ENCODE assay signal across 19 cellular contexts in genomic region chr5:55450050-55450765, GRCh38.
DNase-seq lines count a peak whose midpoint lies in the region; ATAC-seq and TF ChIP-seq lines count a peak whose summit lies in the region.
"Had no signal": no experiment of that assay in that cellular context is flagged by ENCODE, and none has a peak within 500 bp of the region (broad histone marks: within the 10 kb centered on the region; RNA-seq: fewer than 3 reads in every experiment).

No MANE protein-coding gene starts in this region.

- no peaks in the 10 kb centered on the region for H3K9me3 ChIP-seq in mammary epithelial cell (replicated peaks; ENCODE audit: insufficient read depth, low read length)
- H3K9me3 ChIP-seq in breast epithelium, result no peaks in the 10 kb centered on the region
- no peaks in the 10 kb centered on the region for H3K9me3 ChIP-seq in sigmoid colon
- H3K9me3 ChIP-seq: esophagus muscularis mucosa, spleen had no signal

- TF ChIP-seq CTCF in mammary epithelial cell (conservative IDR thresholded peaks at IDR 0.05 in 1 of 2, IDR thresholded peaks at IDR 0.05 in 1 of 2; ENCODE audit: extremely low read depth in 1 of 2, insufficient read depth in 1 of 2, low read depth in 1 of 2, low read length in 2 of 2) (no peak), breast epithelium (IDR thresholded peaks at IDR 0.05) (no peak), WTC11 (IDR thresholded peaks at IDR 0.05) (no peak), fibroblast of the aortic adventitia (IDR thresholded peaks at IDR 0.05; ENCODE audit: insufficient read depth, low read length) (no peak), sigmoid colon (IDR thresholded peaks at IDR 0.05) (no peak)

- peak overlapping the region; percentile 15 for H3K27ac Mint-ChIP-seq in WTC11
- no peak overlapping the region for H3K27ac Mint-ChIP-seq in activated CD4-positive, alpha-beta T cell treated with anti-CD3 and anti-CD28 coated beads for 36 hours
- H3K27ac Mint-ChIP-seq: activated B cell treated with CpG ODN at 0.5 μM for 24 hours had no signal

- dilution Hi-C loops in mammary epithelial cell (cut with HindIII; ENCODE audit: low sequenced_read_pairs), result no loop called here

- ATAC-seq in WTC11, result no peak
- ATAC-seq in activated CD4-positive, alpha-beta T cell treated with anti-CD3 and anti-CD28 coated beads for 36 hours, result no peak
- ATAC-seq: left colon had no signal

- peaks cover 5% of the 10 kb centered on the region; the same call in 1 of the 2 replicates for H3K36me3 Mint-ChIP-seq in WTC11
- H3K36me3 Mint-ChIP-seq in activated CD4-positive, alpha-beta T cell treated with anti-CD3 and anti-CD28 coated beads for 36 hours (ENCODE audit: low read depth), result peaks cover 5% of the 10 kb centered on the region

- no peaks in the 10 kb centered on the region for H3K9me3 Mint-ChIP-seq in WTC11
- no peaks in the 10 kb centered on the region for H3K9me3 Mint-ChIP-seq in activated CD4-positive, alpha-beta T cell treated with anti-CD3 and anti-CD28 coated beads for 36 hours (ENCODE audit: low read depth)
- H3K9me3 Mint-ChIP-seq: activated B cell treated with CpG ODN at 0.5 μM for 24 hours had no signal

- intact Hi-C loops in mammary epithelial cell (cut with micrococcal nuclease) (no loop called here), breast epithelium (cut with DNase I; ENCODE audit: low total_unique reads) (no loop called here), sigmoid colon (cut with DNase I) (no loop called here)
- intact Hi-C loops in activated CD4-positive, alpha-beta T cell treated with anti-CD3 and anti-CD28 coated beads for 36 hours (cut with DNase I, micrococcal nuclease), result no loop called here

- in situ Hi-C loops in mammary epithelial cell (cut with MboI; ENCODE audit: low sequenced_read_pairs in 2 of 2), result no loop called here

- TF ChIP-seq EP300 in sigmoid colon (IDR thresholded peaks at IDR 0.05), result no peak

- H3K27me3 Mint-ChIP-seq in WTC11 (ENCODE audit: low read depth), result no peaks in the 10 kb centered on the region
- H3K27me3 Mint-ChIP-seq in activated CD4-positive, alpha-beta T cell treated with anti-CD3 and anti-CD28 coated beads for 36 hours, result no peaks in the 10 kb centered on the region
- H3K27me3 Mint-ChIP-seq: activated B cell treated with CpG ODN at 0.5 μM for 24 hours had no signal

- H3K27me3 ChIP-seq in mammary epithelial cell (ENCODE audit: insufficient read depth, low read length), result no peaks in the 10 kb centered on the region
- H3K27me3 ChIP-seq in breast epithelium, result no peaks in the 10 kb centered on the region
- no peaks in the 10 kb centered on the region for H3K27me3 ChIP-seq in sigmoid colon
- H3K27me3 ChIP-seq: dorsolateral prefrontal cortex, esophagus muscularis mucosa, spleen had no signal

- H3K9ac ChIP-seq in mammary epithelial cell (ENCODE audit: insufficient read depth, low read length), result no peak overlapping the region

- H3K4me3 ChIP-seq in mammary epithelial cell (replicated peaks in 1 of 3; ENCODE audit: insufficient read depth in 1 of 3, low read depth in 2 of 3, low read length in 3 of 3) (no peak overlapping the region), breast epithelium (no peak overlapping the region), fibroblast of the aortic adventitia (ENCODE audit: low read depth, low read length) (no peak overlapping the region), sigmoid colon (no peak overlapping the region)
- H3K4me3 ChIP-seq: dorsolateral prefrontal cortex, esophagus muscularis mucosa, spleen had no signal

- no peak overlapping the region for H2AFZ ChIP-seq in mammary epithelial cell (ENCODE audit: low read depth, low read length)

- peaks cover 1% of the 10 kb centered on the region for H3K36me3 ChIP-seq in mammary epithelial cell (ENCODE audit: insufficient read depth, low read length)
- H3K36me3 ChIP-seq in breast epithelium, result no peaks in the 10 kb centered on the region
- H3K36me3 ChIP-seq in sigmoid colon, result no peaks in the 10 kb centered on the region

- H4K20me1 ChIP-seq in mammary epithelial cell (ENCODE audit: insufficient read depth, low read length), result no peaks in the 10 kb centered on the region

- no TSS peak for BruUV-seq in mammary epithelial cell (replicated peaks; lab: Mats Ljungman, UMichigan)

- CTCF ChIA-PET in mammary epithelial cell (lab: Charles Lee; ENCODE audit: low non-redundant PET) (no interaction called here), WTC11 (lab: Charles Lee) (no interaction called here)
- CTCF ChIA-PET in activated CD4-positive, alpha-beta T cell treated with anti-CD3 and anti-CD28 coated beads for 36 hours (lab: Charles Lee), result no interaction called here

- TF ChIP-seq POLR2A in breast epithelium (IDR thresholded peaks at IDR 0.05) (no peak), sigmoid colon (IDR thresholded peaks at IDR 0.05) (no peak)

- H3K4me1 Mint-ChIP-seq in WTC11, result peaks cover 42% of the 10 kb centered on the region
- no peaks in the 10 kb centered on the region for H3K4me1 Mint-ChIP-seq in activated CD4-positive, alpha-beta T cell treated with anti-CD3 and anti-CD28 coated beads for 36 hours
- H3K4me1 Mint-ChIP-seq: activated B cell treated with CpG ODN at 0.5 μM for 24 hours had no signal

- H3K27ac ChIP-seq in mammary epithelial cell (ENCODE audit: insufficient read depth, low read depth, low read length) (no peak overlapping the region), breast epithelium (no peak overlapping the region), sigmoid colon (peak overlapping the region; percentile 35 to 52 (median 47))
- H3K27ac ChIP-seq: spleen had no signal

- no peak overlapping the region for H3K4me3 Mint-ChIP-seq in WTC11
- no peak overlapping the region for H3K4me3 Mint-ChIP-seq in activated CD4-positive, alpha-beta T cell treated with anti-CD3 and anti-CD28 coated beads for 36 hours
- H3K4me3 Mint-ChIP-seq: activated B cell treated with CpG ODN at 0.5 μM for 24 hours had no signal

- no peaks in the 10 kb centered on the region for H3K79me2 ChIP-seq in mammary epithelial cell (ENCODE audit: insufficient read depth, low read length)

- peak; percentile 16 for DNase-seq in mammary epithelial cell
- DNase-seq in breast epithelium (ENCODE audit: low spot score in 2 of 2), result no peak
- DNase-seq in WTC11 (ENCODE audit: low spot score), result no peak
- DNase-seq in fibroblast of the aortic adventitia (ENCODE audit: low read depth), result peak; percentile 21
- DNase-seq in sigmoid colon, result no peak
- no peak for DNase-seq in SW 1271 (lab: John Stamatoyannopoulos, UW)
- no peak for DNase-seq in NCI-H446 (lab: John Stamatoyannopoulos, UW)
- DNase-seq in activated CD4-positive, alpha-beta T cell treated with anti-CD3 and anti-CD28 coated beads for 36 hours, result no peak
- DNase-seq: activated B cell treated with CpG ODN at 0.5 μM for 24 hours; activated effector memory CD4-positive, alpha-beta T cell treated with Interleukin-2 at 50 U/mL for 16 hours; DND-41; dorsolateral prefrontal cortex; left colon; NCI-H2029 treated with DMSO at 0.1 percent for 48 hours; NCI-H526 treated with DMSO at 0.1 percent for 48 hours; posterior cingulate gyrus; spleen; stimulated activated naive CD4-positive, alpha-beta T cell had no signal

- H3K4me1 ChIP-seq in mammary epithelial cell (ENCODE audit: insufficient read depth, low read length), result no peaks in the 10 kb centered on the region
- no peaks in the 10 kb centered on the region for H3K4me1 ChIP-seq in breast epithelium
- H3K4me1 ChIP-seq in sigmoid colon, result peaks cover 0 to 90% (median 64%) of the 10 kb centered on the region in 4 donors
- H3K4me1 ChIP-seq: spleen had no signal

- H3K4me2 ChIP-seq in mammary epithelial cell (ENCODE audit: insufficient read depth, low read depth, low read length), result no peak overlapping the region

- 90% methylated on average over 4 of the region's 4 CpGs for WGBS in mammary epithelial cell (ENCODE audit: low coverage, missing lambda C conversion rate)
- WGBS in sigmoid colon, 2 donors, result 84 to 86% methylated on average over 4 of the region's 4 CpGs

- POLR2A ChIA-PET in WTC11 (lab: Charles Lee), result no interaction called here
- POLR2A ChIA-PET in activated CD4-positive, alpha-beta T cell treated with anti-CD3 and anti-CD28 coated beads for 36 hours (lab: Charles Lee), result no interaction called here

TF ChIP-seq in WTC11, 78 proteins besides CTCF, POLR2A, EP300 and RAD21 (continues in another document):
- TF ChIP-seq CDX4 (CRISPR knock-in tag; IDR thresholded peaks at IDR 0.05; ENCODE audit: borderline replicate concordance) (no peak), ESRRA (CRISPR knock-in tag; IDR thresholded peaks at IDR 0.05; ENCODE audit: borderline replicate concordance) (no peak), ZMAT4 (CRISPR knock-in tag; IDR thresholded peaks at IDR 0.05) (no peak), ZNF425 (CRISPR knock-in tag; conservative IDR thresholded peaks at IDR 0.05) (no peak), CREM (CRISPR knock-in tag; IDR thresholded peaks at IDR 0.05) (no peak)

Comparison
In these comparisons a context has a peak if more than half of its experiments do, and no peak if none do; other contexts are left out.
1. DNase-seq: peak in mammary epithelial cell (single experiment) and fibroblast of the aortic adventitia (single experiment); none in breast epithelium (0 of 2), WTC11 (single experiment), sigmoid colon (single experiment), SW 1271 (0 of 2), NCI-H446 (0 of 2) and activated CD4-positive, alpha-beta T cell treated with anti-CD3 and anti-CD28 coated beads for 36 hours (single experiment).
2. H3K27ac ChIP-seq: peak in sigmoid colon (4 of 4); none in mammary epithelial cell (single experiment) and breast epithelium (0 of 2).